Comparison of ENCODE assay signal across 1 cellular context in genomic region chr6:33638581-33638980, GRCh38.
TF ChIP-seq lines count a peak whose summit lies in the region.

No MANE protein-coding gene starts in this region.

TF ChIP-seq in SK-N-SH treated with all-trans-retinoic acid at 6 μM for 48 hours, 23 proteins besides CTCF, POLR2A, EP300 and RAD21 (continued from another document):
- TF ChIP-seq, protein P1, sequence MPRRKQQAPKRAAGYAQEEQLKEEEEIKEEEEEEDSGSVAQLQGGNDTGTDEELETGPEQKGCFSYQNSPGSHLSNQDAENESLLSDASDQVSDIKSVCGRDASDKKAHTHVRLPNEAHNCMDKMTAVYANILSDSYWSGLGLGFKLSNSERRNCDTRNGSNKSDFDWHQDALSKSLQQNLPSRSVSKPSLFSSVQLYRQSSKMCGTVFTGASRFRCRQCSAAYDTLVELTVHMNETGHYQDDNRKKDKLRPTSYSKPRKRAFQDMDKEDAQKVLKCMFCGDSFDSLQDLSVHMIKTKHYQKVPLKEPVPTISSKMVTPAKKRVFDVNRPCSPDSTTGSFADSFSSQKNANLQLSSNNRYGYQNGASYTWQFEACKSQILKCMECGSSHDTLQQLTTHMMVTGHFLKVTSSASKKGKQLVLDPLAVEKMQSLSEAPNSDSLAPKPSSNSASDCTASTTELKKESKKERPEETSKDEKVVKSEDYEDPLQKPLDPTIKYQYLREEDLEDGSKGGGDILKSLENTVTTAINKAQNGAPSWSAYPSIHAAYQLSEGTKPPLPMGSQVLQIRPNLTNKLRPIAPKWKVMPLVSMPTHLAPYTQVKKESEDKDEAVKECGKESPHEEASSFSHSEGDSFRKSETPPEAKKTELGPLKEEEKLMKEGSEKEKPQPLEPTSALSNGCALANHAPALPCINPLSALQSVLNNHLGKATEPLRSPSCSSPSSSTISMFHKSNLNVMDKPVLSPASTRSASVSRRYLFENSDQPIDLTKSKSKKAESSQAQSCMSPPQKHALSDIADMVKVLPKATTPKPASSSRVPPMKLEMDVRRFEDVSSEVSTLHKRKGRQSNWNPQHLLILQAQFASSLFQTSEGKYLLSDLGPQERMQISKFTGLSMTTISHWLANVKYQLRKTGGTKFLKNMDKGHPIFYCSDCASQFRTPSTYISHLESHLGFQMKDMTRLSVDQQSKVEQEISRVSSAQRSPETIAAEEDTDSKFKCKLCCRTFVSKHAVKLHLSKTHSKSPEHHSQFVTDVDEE (CRISPR knock-in tag; IDR thresholded peaks at IDR 0.05): no peak
- no peak for TF ChIP-seq ZFP3 (CRISPR knock-in tag; IDR thresholded peaks at IDR 0.05)
- no peak for TF ChIP-seq SNAI2 (CRISPR knock-in tag; IDR thresholded peaks at IDR 0.05)
- no peak for TF ChIP-seq PPARA (CRISPR knock-in tag; IDR thresholded peaks at IDR 0.05; ENCODE audit: borderline replicate concordance)
- TF ChIP-seq TCF4 (CRISPR knock-in tag; IDR thresholded peaks at IDR 0.05; ENCODE audit: borderline replicate concordance): no peak
- TF ChIP-seq CSDC2 (CRISPR knock-in tag; IDR thresholded peaks at IDR 0.05): no peak
- no peak for TF ChIP-seq ZNF565 (CRISPR knock-in tag; conservative IDR thresholded peaks at IDR 0.05; ENCODE audit: low read depth)
- TF ChIP-seq PATZ1 (CRISPR knock-in tag; IDR thresholded peaks at IDR 0.05; ENCODE audit: borderline replicate concordance): no peak
- TF ChIP-seq ZC3H10 (CRISPR knock-in tag; IDR thresholded peaks at IDR 0.05): no peak
- TF ChIP-seq BACH2 (CRISPR knock-in tag; IDR thresholded peaks at IDR 0.05; ENCODE audit: borderline replicate concordance): no peak
- no peak for TF ChIP-seq ZFP30 (CRISPR knock-in tag; IDR thresholded peaks at IDR 0.05)
- no peak for TF ChIP-seq CSRNP3 (CRISPR knock-in tag; IDR thresholded peaks at IDR 0.05)
- TF ChIP-seq, protein P2, sequence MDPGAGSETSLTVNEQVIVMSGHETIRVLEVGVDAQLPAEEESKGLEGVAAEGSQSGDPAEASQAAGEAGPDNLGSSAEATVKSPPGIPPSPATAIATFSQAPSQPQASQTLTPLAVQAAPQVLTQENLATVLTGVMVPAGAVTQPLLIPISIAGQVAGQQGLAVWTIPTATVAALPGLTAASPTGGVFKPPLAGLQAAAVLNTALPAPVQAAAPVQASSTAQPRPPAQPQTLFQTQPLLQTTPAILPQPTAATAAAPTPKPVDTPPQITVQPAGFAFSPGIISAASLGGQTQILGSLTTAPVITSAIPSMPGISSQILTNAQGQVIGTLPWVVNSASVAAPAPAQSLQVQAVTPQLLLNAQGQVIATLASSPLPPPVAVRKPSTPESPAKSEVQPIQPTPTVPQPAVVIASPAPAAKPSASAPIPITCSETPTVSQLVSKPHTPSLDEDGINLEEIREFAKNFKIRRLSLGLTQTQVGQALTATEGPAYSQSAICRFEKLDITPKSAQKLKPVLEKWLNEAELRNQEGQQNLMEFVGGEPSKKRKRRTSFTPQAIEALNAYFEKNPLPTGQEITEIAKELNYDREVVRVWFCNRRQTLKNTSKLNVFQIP (CRISPR knock-in tag; IDR thresholded peaks at IDR 0.05; ENCODE audit: borderline replicate concordance, low read depth): no peak
- no peak for TF ChIP-seq GLIS3 (CRISPR knock-in tag; IDR thresholded peaks at IDR 0.05)
- TF ChIP-seq ARNTL (CRISPR knock-in tag; IDR thresholded peaks at IDR 0.05; ENCODE audit: borderline replicate concordance, low read depth): no peak
- no peak for TF ChIP-seq OSR1 (CRISPR knock-in tag; IDR thresholded peaks at IDR 0.05)
- no peak for TF ChIP-seq ZNF70 (CRISPR knock-in tag; IDR thresholded peaks at IDR 0.05)
- TF ChIP-seq ZNF8 (CRISPR knock-in tag; IDR thresholded peaks at IDR 0.05): no peak
TF ChIP-seq in SK-N-SH treated with all-trans-retinoic acid at 6 μM for 48 hours: peak in this region for 0.
